Comparison of ENCODE assay signal across 1 cellular context in genomic region chr16:87608400-87608985, GRCh38.
A peak's percentile ranks its signal among the peaks of the same experiment; 100 is the strongest.
TF ChIP-seq lines count a peak whose summit lies in the region.

No MANE protein-coding gene starts in this region.

TF ChIP-seq in HepG2, 621 proteins besides CTCF, POLR2A, EP300 and RAD21 (continued from another document and continues in another):
- TF ChIP-seq, protein P1, sequence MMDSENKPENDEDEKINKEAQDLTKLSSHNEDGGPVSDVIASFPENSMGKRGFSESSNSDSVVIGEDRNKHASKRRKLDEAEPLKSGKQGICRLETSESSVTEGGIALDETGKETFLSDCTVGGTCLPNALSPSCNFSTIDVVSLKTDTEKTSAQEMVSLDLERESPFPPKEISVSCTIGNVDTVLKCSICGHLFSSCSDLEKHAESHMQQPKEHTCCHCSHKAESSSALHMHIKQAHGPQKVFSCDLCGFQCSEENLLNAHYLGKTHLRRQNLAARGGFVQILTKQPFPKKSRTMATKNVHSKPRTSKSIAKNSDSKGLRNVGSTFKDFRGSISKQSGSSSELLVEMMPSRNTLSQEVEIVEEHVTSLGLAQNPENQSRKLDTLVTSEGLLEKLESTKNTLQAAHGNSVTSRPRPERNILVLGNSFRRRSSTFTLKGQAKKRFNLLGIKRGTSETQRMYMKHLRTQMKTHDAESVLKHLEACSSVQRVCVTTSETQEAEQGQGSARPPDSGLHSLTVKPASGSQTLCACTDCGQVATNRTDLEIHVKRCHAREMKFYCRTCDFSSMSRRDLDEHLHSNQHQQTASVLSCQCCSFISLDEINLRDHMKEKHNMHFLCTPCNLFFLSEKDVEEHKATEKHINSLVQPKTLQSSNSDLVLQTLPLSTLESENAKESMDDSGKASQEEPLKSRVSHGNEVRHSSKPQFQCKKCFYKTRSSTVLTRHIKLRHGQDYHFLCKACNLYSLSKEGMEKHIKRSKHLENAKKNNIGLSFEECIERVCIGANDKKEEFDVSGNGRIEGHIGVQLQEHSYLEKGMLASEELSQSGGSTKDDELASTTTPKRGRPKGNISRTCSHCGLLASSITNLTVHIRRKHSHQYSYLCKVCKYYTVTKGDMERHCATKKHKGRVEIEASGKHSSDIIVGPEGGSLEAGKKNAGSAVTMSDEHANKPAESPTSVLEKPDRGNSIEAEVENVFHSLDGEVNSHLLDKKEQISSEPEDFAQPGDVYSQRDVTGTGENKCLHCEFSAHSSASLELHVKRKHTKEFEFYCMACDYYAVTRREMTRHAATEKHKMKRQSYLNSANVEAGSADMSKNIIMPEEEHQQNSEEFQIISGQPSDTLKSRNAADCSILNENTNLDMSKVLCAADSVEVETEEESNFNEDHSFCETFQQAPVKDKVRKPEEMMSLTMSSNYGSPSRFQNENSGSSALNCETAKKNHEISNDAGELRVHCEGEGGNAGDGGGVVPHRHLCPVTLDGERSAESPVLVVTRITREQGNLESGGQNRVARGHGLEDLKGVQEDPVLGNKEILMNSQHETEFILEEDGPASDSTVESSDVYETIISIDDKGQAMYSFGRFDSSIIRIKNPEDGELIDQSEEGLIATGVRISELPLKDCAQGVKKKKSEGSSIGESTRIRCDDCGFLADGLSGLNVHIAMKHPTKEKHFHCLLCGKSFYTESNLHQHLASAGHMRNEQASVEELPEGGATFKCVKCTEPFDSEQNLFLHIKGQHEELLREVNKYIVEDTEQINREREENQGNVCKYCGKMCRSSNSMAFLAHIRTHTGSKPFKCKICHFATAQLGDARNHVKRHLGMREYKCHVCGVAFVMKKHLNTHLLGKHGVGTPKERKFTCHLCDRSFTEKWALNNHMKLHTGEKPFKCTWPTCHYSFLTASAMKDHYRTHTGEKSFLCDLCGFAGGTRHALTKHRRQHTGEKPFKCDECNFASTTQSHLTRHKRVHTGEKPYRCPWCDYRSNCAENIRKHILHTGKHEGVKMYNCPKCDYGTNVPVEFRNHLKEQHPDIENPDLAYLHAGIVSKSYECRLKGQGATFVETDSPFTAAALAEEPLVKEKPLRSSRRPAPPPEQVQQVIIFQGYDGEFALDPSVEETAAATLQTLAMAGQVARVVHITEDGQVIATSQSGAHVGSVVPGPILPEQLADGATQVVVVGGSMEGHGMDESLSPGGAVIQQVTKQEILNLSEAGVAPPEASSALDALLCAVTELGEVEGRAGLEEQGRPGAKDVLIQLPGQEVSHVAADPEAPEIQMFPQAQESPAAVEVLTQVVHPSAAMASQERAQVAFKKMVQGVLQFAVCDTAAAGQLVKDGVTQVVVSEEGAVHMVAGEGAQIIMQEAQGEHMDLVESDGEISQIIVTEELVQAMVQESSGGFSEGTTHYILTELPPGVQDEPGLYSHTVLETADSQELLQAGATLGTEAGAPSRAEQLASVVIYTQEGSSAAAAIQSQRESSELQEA (CRISPR knock-in tag; IDR thresholded peaks at IDR 0.05; ENCODE audit: not compliant biosample characterization): no peak
- TF ChIP-seq SATB2 (CRISPR knock-in tag; IDR thresholded peaks at IDR 0.05) (peak; percentile 91), ZNF607 (CRISPR knock-in tag; IDR thresholded peaks at IDR 0.05; ENCODE audit: borderline replicate concordance) (peak; percentile 94), KIAA2018 (CRISPR knock-in tag; IDR thresholded peaks at IDR 0.05; ENCODE audit: borderline replicate concordance) (0 out of 2 replicates have a peak, but pooled peaks have one; percentile 51), ZMYM3 (CRISPR knock-in tag; IDR thresholded peaks at IDR 0.05) (no peak), ZBTB38 (CRISPR knock-in tag; IDR thresholded peaks at IDR 0.05) (peak; percentile 38; the same call in 1 of the 2 replicates), RCOR2 (CRISPR knock-in tag; IDR thresholded peaks at IDR 0.05) (no peak), ZSCAN22 (CRISPR knock-in tag; IDR thresholded peaks at IDR 0.05) (no peak), MZF1 (CRISPR knock-in tag; IDR thresholded peaks at IDR 0.05; ENCODE audit: borderline replicate concordance) (no peak), ZMAT5 (CRISPR knock-in tag; IDR thresholded peaks at IDR 0.05; ENCODE audit: borderline replicate concordance, low read depth) (no peak), ZFP36 (IDR thresholded peaks at IDR 0.05; ENCODE audit: borderline replicate concordance, low read depth, low read length, partially characterized antibody) (no peak), KLF15 (CRISPR knock-in tag; IDR thresholded peaks at IDR 0.05; ENCODE audit: borderline replicate concordance) (no peak), ZBTB34 (CRISPR knock-in tag; IDR thresholded peaks at IDR 0.05) (0 out of 2 replicates have a peak, but pooled peaks have one; percentile 60), DMAP1 (CRISPR knock-in tag; IDR thresholded peaks at IDR 0.05) (no peak), ATF7 (IDR thresholded peaks at IDR 0.05) (no peak), ATF7 (CRISPR knock-in tag; IDR thresholded peaks at IDR 0.05) (no peak), ZNF33B (CRISPR knock-in tag; IDR thresholded peaks at IDR 0.05) (no peak), FOXC1 (CRISPR knock-in tag; IDR thresholded peaks at IDR 0.05; ENCODE audit: borderline replicate concordance) (peak; percentile 48; the same call in 1 of the 2 replicates), RNF2 (conservative IDR thresholded peaks at IDR 0.05; ENCODE audit: low read depth) (no peak), HOXD1 (CRISPR knock-in tag; IDR thresholded peaks at IDR 0.05) (peak; percentile 88; the same call in 1 of the 2 replicates), EED (CRISPR knock-in tag; IDR thresholded peaks at IDR 0.05) (peak; percentile 32; the same call in 1 of the 2 replicates), ARNT2 (CRISPR knock-in tag; IDR thresholded peaks at IDR 0.05; ENCODE audit: low read depth) (peak; percentile 82), NR2F2 (IDR thresholded peaks at IDR 0.05; ENCODE audit: borderline replicate concordance, low read depth) (no peak), ZNF232 (CRISPR knock-in tag; IDR thresholded peaks at IDR 0.05; ENCODE audit: borderline replicate concordance) (peak; percentile 89; the same call in 1 of the 2 replicates), ZNF605 (CRISPR knock-in tag; IDR thresholded peaks at IDR 0.05) (no peak), ZNF292 (CRISPR knock-in tag; IDR thresholded peaks at IDR 0.05; ENCODE audit: borderline replicate concordance, low read depth) (no peak), IKZF4 (CRISPR knock-in tag; IDR thresholded peaks at IDR 0.05; ENCODE audit: borderline replicate concordance, low read depth, not compliant biosample characterization) (peak; percentile 91), PAF1 (CRISPR knock-in tag; IDR thresholded peaks at IDR 0.05) (no peak), ZNF800 (CRISPR knock-in tag; IDR thresholded peaks at IDR 0.05) (peak; percentile 57; the same call in 1 of the 2 replicates), MLX (CRISPR knock-in tag; IDR thresholded peaks at IDR 0.05) (no peak)
- TF ChIP-seq, protein P2, sequence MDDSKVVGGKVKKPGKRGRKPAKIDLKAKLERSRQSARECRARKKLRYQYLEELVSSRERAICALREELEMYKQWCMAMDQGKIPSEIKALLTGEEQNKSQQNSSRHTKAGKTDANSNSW (CRISPR knock-in tag; IDR thresholded peaks at IDR 0.05; ENCODE audit: borderline replicate concordance): no peak
- TF ChIP-seq, protein P3, sequence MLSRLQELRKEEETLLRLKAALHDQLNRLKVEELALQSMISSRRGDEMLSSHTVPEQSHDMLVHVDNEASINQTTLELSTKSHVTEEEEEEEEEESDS (CRISPR knock-in tag; IDR thresholded peaks at IDR 0.05; ENCODE audit: borderline replicate concordance): no peak
